ENCODE assay signal across 1 cellular context in genomic region chr21:42496120-42496838, GRCh38.
TF ChIP-seq lines count a peak whose summit lies in the region.

RSPH1 (minus strand) TSS chr21:42496224; CDS start chr21:42496186, 38 bp downstream.

TF ChIP-seq in HepG2, 621 proteins besides CTCF, POLR2A, EP300 and RAD21 (continued from another document and continues in another):
- TF ChIP-seq ELF4 (CRISPR knock-in tag; IDR thresholded peaks at IDR 0.05; ENCODE audit: borderline replicate concordance) (no peak), ZNF3 (CRISPR knock-in tag; IDR thresholded peaks at IDR 0.05) (no peak), ZNF280B (CRISPR knock-in tag; IDR thresholded peaks at IDR 0.05; ENCODE audit: borderline replicate concordance) (no peak), ONECUT2 (CRISPR knock-in tag; IDR thresholded peaks at IDR 0.05) (no peak), POLR2G (IDR thresholded peaks at IDR 0.05; ENCODE audit: low read depth, low read length) (no peak), GABPA (IDR thresholded peaks at IDR 0.05; ENCODE audit: low read depth, low read length) (peak; percentile 46; the same call in 1 of the 2 replicates), GABPA (CRISPR knock-in tag; IDR thresholded peaks at IDR 0.05; ENCODE audit: low read depth) (peak; percentile 74), ZNF616 (CRISPR knock-in tag; IDR thresholded peaks at IDR 0.05; ENCODE audit: low read depth) (no peak), ZNF75D (CRISPR knock-in tag; IDR thresholded peaks at IDR 0.05; ENCODE audit: borderline replicate concordance) (no peak), ETV5 (CRISPR knock-in tag; IDR thresholded peaks at IDR 0.05; ENCODE audit: borderline replicate concordance) (peak; percentile 43; the same call in 1 of the 2 replicates), GABPB1 (CRISPR knock-in tag; IDR thresholded peaks at IDR 0.05) (peak; percentile 94), MAX (IDR thresholded peaks at IDR 0.05) (no peak), ZFYVE20 (CRISPR knock-in tag; IDR thresholded peaks at IDR 0.05; ENCODE audit: borderline replicate concordance, low read depth) (no peak), FOXP4 (CRISPR knock-in tag; IDR thresholded peaks at IDR 0.05) (no peak), NFIB (CRISPR knock-in tag; IDR thresholded peaks at IDR 0.05; ENCODE audit: borderline replicate concordance) (no peak), ZKSCAN5 (CRISPR knock-in tag; IDR thresholded peaks at IDR 0.05) (no peak), ZNF33A (CRISPR knock-in tag; IDR thresholded peaks at IDR 0.05; ENCODE audit: borderline replicate concordance) (no peak), ZNF773 (CRISPR knock-in tag; IDR thresholded peaks at IDR 0.05; ENCODE audit: borderline replicate concordance) (no peak), SOX6 (IDR thresholded peaks at IDR 0.05) (no peak), SOX6 (CRISPR knock-in tag; IDR thresholded peaks at IDR 0.05) (peak; percentile 43), ZNF343 (CRISPR knock-in tag; IDR thresholded peaks at IDR 0.05) (no peak), ZNF790 (CRISPR knock-in tag; IDR thresholded peaks at IDR 0.05; ENCODE audit: borderline replicate concordance) (no peak), HDAC1 (CRISPR knock-in tag; IDR thresholded peaks at IDR 0.05) (no peak; the same call in 1 of the 2 replicates), ZSCAN29 (CRISPR knock-in tag; conservative IDR thresholded peaks at IDR 0.05) (no peak), TIGD3 (CRISPR knock-in tag; IDR thresholded peaks at IDR 0.05; ENCODE audit: borderline replicate concordance) (no peak), ZBTB25 (CRISPR knock-in tag; IDR thresholded peaks at IDR 0.05) (no peak), BCL6 (CRISPR knock-in tag; IDR thresholded peaks at IDR 0.05) (no peak), ZNF460 (CRISPR knock-in tag; IDR thresholded peaks at IDR 0.05; ENCODE audit: borderline replicate concordance) (no peak), GATAD1 (CRISPR knock-in tag; IDR thresholded peaks at IDR 0.05) (0 out of 2 replicates have a peak, but pooled peaks have one; percentile 14), GMEB2 (CRISPR knock-in tag; IDR thresholded peaks at IDR 0.05; ENCODE audit: low read depth) (no peak), ZNF605 (CRISPR knock-in tag; IDR thresholded peaks at IDR 0.05) (0 out of 2 replicates have a peak, but pooled peaks have one; percentile 38), SUZ12 (IDR thresholded peaks at IDR 0.05; ENCODE audit: low read depth, low read length) (no peak), HMG20B (CRISPR knock-in tag; conservative IDR thresholded peaks at IDR 0.05) (no peak), TERF1 (CRISPR knock-in tag; IDR thresholded peaks at IDR 0.05) (no peak), ZNF691 (CRISPR knock-in tag; IDR thresholded peaks at IDR 0.05; ENCODE audit: borderline replicate concordance, low read depth) (no peak), ZNF451 (CRISPR knock-in tag; IDR thresholded peaks at IDR 0.05) (no peak), THAP11 (CRISPR knock-in tag; IDR thresholded peaks at IDR 0.05) (peak; percentile 60; the same call in 1 of the 2 replicates), NFE2 (CRISPR knock-in tag; IDR thresholded peaks at IDR 0.05) (no peak), ZNF652 (CRISPR knock-in tag; IDR thresholded peaks at IDR 0.05; ENCODE audit: borderline replicate concordance, low read depth) (no peak), ATAD3A (CRISPR knock-in tag; IDR thresholded peaks at IDR 0.05) (no peak), BRCA1 (CRISPR knock-in tag; IDR thresholded peaks at IDR 0.05) (no peak), HDAC6 (IDR thresholded peaks at IDR 0.05; ENCODE audit: low read depth, low read length) (no peak), ZNF446 (CRISPR knock-in tag; IDR thresholded peaks at IDR 0.05) (no peak), RFX5 (IDR thresholded peaks at IDR 0.05; ENCODE audit: low read depth, low read length) (peak; percentile 92), SALL1 (CRISPR knock-in tag; IDR thresholded peaks at IDR 0.05) (peak; percentile 45), ZSCAN22 (CRISPR knock-in tag; IDR thresholded peaks at IDR 0.05) (no peak), ZNF503 (CRISPR knock-in tag; IDR thresholded peaks at IDR 0.05) (no peak), ZNF557 (CRISPR knock-in tag; IDR thresholded peaks at IDR 0.05) (no peak), IRF9 (CRISPR knock-in tag; IDR thresholded peaks at IDR 0.05; ENCODE audit: borderline replicate concordance) (0 out of 2 replicates have a peak, but pooled peaks have one; percentile 8), ZNF225 (CRISPR knock-in tag; IDR thresholded peaks at IDR 0.05) (0 out of 2 replicates have a peak, but pooled peaks have one; percentile 28), ZNF761 (CRISPR knock-in tag; conservative IDR thresholded peaks at IDR 0.05) (no peak), HIVEP1 (CRISPR knock-in tag; IDR thresholded peaks at IDR 0.05) (peak; percentile 69; the same call in 1 of the 2 replicates), ZFP90 (CRISPR knock-in tag; IDR thresholded peaks at IDR 0.05; ENCODE audit: borderline replicate concordance) (no peak), MIER2 (CRISPR knock-in tag; IDR thresholded peaks at IDR 0.05) (no peak), GATAD2A (CRISPR knock-in tag; IDR thresholded peaks at IDR 0.05) (peak; percentile 12; the same call in 1 of the 2 replicates), HNRNPK (IDR thresholded peaks at IDR 0.05; ENCODE audit: low read depth, low read length, poor library complexity, severe bottlenecking) (peak; percentile 25), ZNF432 (CRISPR knock-in tag; IDR thresholded peaks at IDR 0.05; ENCODE audit: borderline replicate concordance) (no peak), ASH2L (IDR thresholded peaks at IDR 0.05; ENCODE audit: insufficient read length, low read depth, low read length) (no peak), ZNF44 (CRISPR knock-in tag; IDR thresholded peaks at IDR 0.05) (no peak), RXRB (CRISPR knock-in tag; IDR thresholded peaks at IDR 0.05; ENCODE audit: borderline replicate concordance) (no peak), ZNF800 (CRISPR knock-in tag; IDR thresholded peaks at IDR 0.05) (no peak), POGZ (CRISPR knock-in tag; IDR thresholded peaks at IDR 0.05) (peak; percentile 80), KLF6 (CRISPR knock-in tag; IDR thresholded peaks at IDR 0.05) (no peak)
